ENCODE assay signal across 15 cellular contexts in the genomic region with DNA sequence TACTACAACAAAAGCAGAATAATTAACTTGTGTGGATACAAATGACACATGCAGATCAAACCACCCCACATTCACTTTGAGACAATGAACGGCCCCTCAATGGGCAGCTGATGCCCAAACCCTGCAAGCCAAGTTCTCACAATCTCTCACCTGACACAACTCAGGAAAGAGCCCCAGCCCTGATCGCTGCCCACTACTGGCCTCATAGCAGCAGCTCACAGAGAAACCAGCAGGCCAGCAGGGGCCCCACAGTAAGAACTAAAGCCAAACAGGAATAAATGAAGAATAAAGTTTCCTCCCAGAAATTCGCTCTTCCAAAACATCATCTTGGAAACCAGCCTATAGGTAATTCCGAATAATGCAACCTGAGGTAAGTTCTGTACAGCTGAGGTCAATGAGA. TPM values are rescaled to one million over a fixed set of nuclear protein-coding genes. Genes with fewer than 3 reads are reported as not detected.
DNase-seq lines count a peak whose midpoint lies in the region; ATAC-seq, FAIRE-seq and TF ChIP-seq lines count a peak whose summit lies in the region.
"Had no signal": no experiment of that assay in that cellular context is flagged by ENCODE, and none has a peak within 500 bp of the region (broad histone marks: within the 10 kb centered on the region; RNA-seq: fewer than 3 reads in every experiment).

No MANE protein-coding gene starts in this region.

- CTCF ChIA-PET in HepG2 (lab: Yijun Ruan, JAX; ENCODE audit: low intra/inter-chr PET ratio, low total read pairs): no interaction called here

- H2AFZ ChIP-seq in HepG2 (ENCODE audit: low read length): no peak overlapping the region

- intact Hi-C loops in HepG2 (cut with micrococcal nuclease; ENCODE audit: unreplicated experiment): no loop called here
- intact Hi-C loops in right lobe of liver (cut with DNase I): no loop called here
- intact Hi-C loops in mucosa of descending colon (cut with DNase I, micrococcal nuclease): no loop called here

- TF ChIP-seq EP300 in HepG2 (IDR thresholded peaks at IDR 0.05; ENCODE audit: low read depth in 2 of 2, low read length in 2 of 2) (no peak), HepG2 (CRISPR knock-in tag; IDR thresholded peaks at IDR 0.05; ENCODE audit: borderline replicate concordance) (no peak)

- TF ChIP-seq POLR2A in HepG2 (IDR thresholded peaks at IDR 0.05; ENCODE audit: insufficient read depth in 1 of 2, low read depth in 2 of 2, low read length in 2 of 2): no peak
- TF ChIP-seq POLR2A in right lobe of liver (IDR thresholded peaks at IDR 0.05): no peak

- no peaks in the 10 kb centered on the region for H3K9me3 ChIP-seq in HepG2 (ENCODE audit: low read length)
- no peaks in the 10 kb centered on the region for H3K9me3 ChIP-seq in right lobe of liver
- no peaks in the 10 kb centered on the region for H3K9me3 ChIP-seq in WERI-Rb-1 (ENCODE audit: severe bottlenecking)
- no peaks in the 10 kb centered on the region for H3K9me3 ChIP-seq in mucosa of descending colon
- H3K9me3 ChIP-seq: pancreas had no signal

- in situ Hi-C loops in HepG2 (cut with HindIII; ENCODE audit: extremely low pct_ligation_motif_present, low pct_unique_long_range_greater_than_20kb): no loop called here

- no peak for TF ChIP-seq RAD21 in HepG2 (CRISPR knock-in tag; IDR thresholded peaks at IDR 0.05)

- FAIRE-seq in HepG2 (lab: Jason Lieb, UNC): no peak
- FAIRE-seq: H54, pancreas had no signal

- 95% methylated on average over 4 of the region's 4 CpGs for WGBS in HepG2 (ENCODE audit: low lambda C conversion rate)
- 97% methylated on average over 2 of the region's 4 CpGs for whole genome bisulfite sequencing in right lobe of liver (ENCODE audit: insufficient coverage, low coverage, low lambda C conversion rate, missing lambda C conversion rate)

- POLR2A ChIA-PET in HepG2 (lab: Yijun Ruan, JAX): interaction anchor here (1.2 kb wide), 1 partner anchor 8 kb away, joined by 8 read pairs; a partner anchor contains a TSS

- H3K9ac ChIP-seq in HepG2 (ENCODE audit: insufficient read depth, low read depth, low read length): no peak overlapping the region

- TF ChIP-seq CTCF in HepG2 (CRISPR knock-in tag; IDR thresholded peaks at IDR 0.05) (no peak), right lobe of liver (IDR thresholded peaks at IDR 0.05) (no peak), WERI-Rb-1 (IDR thresholded peaks at IDR 0.05; ENCODE audit: low read depth, low read length) (peak; percentile 42), foreskin keratinocyte (conservative IDR thresholded peaks at IDR 0.05) (peak; percentile 20), mucosa of descending colon (IDR thresholded peaks at IDR 0.05) (no peak)

- H3K27me3 ChIP-seq in HepG2 (ENCODE audit: control insufficient read depth in 1 of 2, insufficient read depth in 2 of 2, low read length in 2 of 2): no peaks in the 10 kb centered on the region
- no peaks in the 10 kb centered on the region for H3K27me3 ChIP-seq in right lobe of liver
- H3K27me3 ChIP-seq in WERI-Rb-1 (ENCODE audit: insufficient read depth, low read depth, severe bottlenecking): no peaks in the 10 kb centered on the region
- no peaks in the 10 kb centered on the region for H3K27me3 ChIP-seq in foreskin keratinocyte
- H3K27me3 ChIP-seq: pancreas had no signal

- ATAC-seq in HepG2 (peak; percentile 89), right lobe of liver (no peak), foreskin keratinocyte (peak; percentile 36), mucosa of descending colon (no peak)
- ATAC-seq: pancreas had no signal

- no TSS peak for BruUV-seq in HepG2 (replicated peaks; lab: Mats Ljungman, UMichigan)

- H3K27ac ChIP-seq in HepG2 (ENCODE audit: extremely low read length, insufficient read depth, low read length) (no peak overlapping the region), right lobe of liver (no peak overlapping the region), WERI-Rb-1 (peak overlapping the region; percentile 52), foreskin keratinocyte (no peak overlapping the region)
- H3K27ac ChIP-seq: pancreas had no signal

- no peak overlapping the region for H3K4me2 ChIP-seq in HepG2 (ENCODE audit: low read depth, low read length)

- H3K36me3 ChIP-seq in HepG2 (replicated peaks in 1 of 2; ENCODE audit: control insufficient read depth in 1 of 2, insufficient read depth in 2 of 2, low read length in 2 of 2): peaks cover 26 to 69% of the 10 kb centered on the region in 2 experiments
- H3K36me3 ChIP-seq in right lobe of liver: peaks cover 0 to 76% (median 38%) of the 10 kb centered on the region in 4 donors
- H3K36me3 ChIP-seq in WERI-Rb-1: peaks cover 48% of the 10 kb centered on the region
- H3K36me3 ChIP-seq in mucosa of descending colon (ENCODE audit: low read depth): peaks cover 10% of the 10 kb centered on the region

- DNase-seq in HepG2 (ENCODE audit: low spot score) (no peak), right lobe of liver (no peak), WERI-Rb-1 (no peak), foreskin keratinocyte (no peak), mucosa of descending colon (no peak), mesenteric fat pad (ENCODE audit: low spot score) (no peak), NCI-H82 treated with DMSO at 0.1 percent for 48 hours (lab: John Stamatoyannopoulos, UW; ENCODE audit: unreplicated experiment) (no peak), H4 (ENCODE audit: low spot score) (no peak)
- DNase-seq: central memory CD4-positive, alpha-beta T cell; DND-41; NCI-H2081 treated with DMSO at 0.1 percent for 48 hours; pancreas; stimulated activated CD8-positive, alpha-beta memory T cell treated with anti-CD3 and anti-CD28 coated beads, Interleukin-4, amount 100 ng/mL, for 48 hours had no signal

- H3K4me1 ChIP-seq in HepG2 (ENCODE audit: insufficient read depth, low read length) (no peaks in the 10 kb centered on the region), right lobe of liver (peaks cover 0 to 2% (median 0%) of the 10 kb centered on the region in 4 donors), foreskin keratinocyte (no peaks in the 10 kb centered on the region), mucosa of descending colon (ENCODE audit: low read depth) (peaks cover 15% of the 10 kb centered on the region)
- H3K4me1 ChIP-seq: pancreas had no signal

- H3K4me3 ChIP-seq in HepG2 (replicated peaks in 1 of 3; ENCODE audit: insufficient read depth in 1 of 3, low read depth in 2 of 3, low read length in 3 of 3) (no peak overlapping the region), right lobe of liver (no peak overlapping the region), WERI-Rb-1 (ENCODE audit: low read depth, low read length) (no peak overlapping the region), mucosa of descending colon (no peak overlapping the region)
- H3K4me3 ChIP-seq: lung, pancreas had no signal

- no peaks in the 10 kb centered on the region for H4K20me1 ChIP-seq in HepG2 (ENCODE audit: insufficient read depth, low read length)

- no peaks in the 10 kb centered on the region for H3K79me2 ChIP-seq in HepG2 (ENCODE audit: insufficient read depth, low read length)

TF ChIP-seq in HepG2, 621 proteins besides CTCF, POLR2A, EP300 and RAD21 (continues in another document):
- TF ChIP-seq HMG20A (CRISPR knock-in tag; IDR thresholded peaks at IDR 0.05; ENCODE audit: borderline replicate concordance) (no peak), ZNF670 (CRISPR knock-in tag; IDR thresholded peaks at IDR 0.05; ENCODE audit: borderline replicate concordance) (no peak), TBX2 (CRISPR knock-in tag; IDR thresholded peaks at IDR 0.05; ENCODE audit: borderline replicate concordance) (no peak), NCOA5 (CRISPR knock-in tag; IDR thresholded peaks at IDR 0.05) (no peak), ZNF709 (CRISPR knock-in tag; IDR thresholded peaks at IDR 0.05) (no peak), ZNF256 (CRISPR knock-in tag; conservative IDR thresholded peaks at IDR 0.05) (no peak)
- TF ChIP-seq, protein P1, sequence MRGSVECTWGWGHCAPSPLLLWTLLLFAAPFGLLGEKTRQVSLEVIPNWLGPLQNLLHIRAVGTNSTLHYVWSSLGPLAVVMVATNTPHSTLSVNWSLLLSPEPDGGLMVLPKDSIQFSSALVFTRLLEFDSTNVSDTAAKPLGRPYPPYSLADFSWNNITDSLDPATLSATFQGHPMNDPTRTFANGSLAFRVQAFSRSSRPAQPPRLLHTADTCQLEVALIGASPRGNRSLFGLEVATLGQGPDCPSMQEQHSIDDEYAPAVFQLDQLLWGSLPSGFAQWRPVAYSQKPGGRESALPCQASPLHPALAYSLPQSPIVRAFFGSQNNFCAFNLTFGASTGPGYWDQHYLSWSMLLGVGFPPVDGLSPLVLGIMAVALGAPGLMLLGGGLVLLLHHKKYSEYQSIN (CRISPR knock-in tag; IDR thresholded peaks at IDR 0.05; ENCODE audit: borderline replicate concordance): no peak

RNA-seq across cellular contexts. Expression of a gene that starts 7.7 kb away (rescaled TPM):
- total RNA-seq in HepG2 (2016; rRNA removed; fragmentation: Illumina TruSeq; extraction: Trizol) (28.8 and 30.1 TPM in 2 replicates), right lobe of liver (10 to 100 TPM; 23.3 to 42.4 (median 26.5) TPM), foreskin keratinocyte (11.8 and 12.9 TPM in 2 replicates), mucosa of descending colon (10 to 100 TPM; 28.1 to 54.4 (median 37.6) TPM), mesenteric fat pad (50.4 TPM)
- 18.8 and 20.7 TPM in 2 replicates for total RNA-seq in HepG2 (2016; cell fraction: cytosol; rRNA removed; fragmentation: Illumina TruSeq; extraction: Trizol; ENCODE audit: low read depth)
- 24.2 and 33.8 TPM in 2 replicates for total RNA-seq in HepG2 (2016; cell fraction: insoluble cytoplasmic fraction; rRNA removed; fragmentation: Illumina TruSeq; extraction: Trizol)
- 35.6 and 35.7 TPM in 2 replicates for total RNA-seq in HepG2 (2016; cell fraction: membrane; rRNA removed; fragmentation: Illumina TruSeq; extraction: Trizol)
- 28.0 and 29.0 TPM in 2 replicates for total RNA-seq in HepG2 (2016; cell fraction: nucleus; rRNA removed; fragmentation: Illumina TruSeq; extraction: Trizol)
- polyA plus RNA-seq in HepG2 (2011; rRNA removed) (45.6 and 49.0 TPM in 2 replicates), foreskin keratinocyte (8.8 and 10.4 TPM in 2 replicates)
- polyA plus RNA-seq in HepG2 (2011; cell fraction: cytosol; rRNA removed): 19.8 and 29.5 TPM in 2 replicates
- 68.8 and 72.6 TPM in 2 replicates for polyA plus RNA-seq in HepG2 (2011; cell fraction: nucleus; rRNA removed)
- polyA plus RNA-seq in HepG2 (2012): 28.1 and 33.7 TPM in 2 replicates
- polyA plus RNA-seq in HepG2 (2016; cell fraction: cytosol; fragmentation: Illumina TruSeq; extraction: Trizol; ENCODE audit: low read depth): 22.4 and 30.5 TPM in 2 replicates
- 30.0 and 31.0 TPM in 2 replicates for polyA plus RNA-seq in HepG2 (2016; cell fraction: insoluble cytoplasmic fraction; fragmentation: Illumina TruSeq; extraction: Trizol; ENCODE audit: low read depth)
- 35.3 and 37.7 TPM in 2 replicates for polyA plus RNA-seq in HepG2 (2016; cell fraction: membrane; fragmentation: Illumina TruSeq; extraction: Trizol; ENCODE audit: low read depth)
- polyA plus RNA-seq in HepG2 (2016; cell fraction: nucleus; fragmentation: Illumina TruSeq; extraction: Trizol; ENCODE audit: insufficient read depth, low read depth): 58.4 and 63.0 TPM in 2 replicates
- 19.4 and 24.5 TPM in 2 replicates for polyA minus RNA-seq in HepG2 (2011; rRNA and poly(A)+ RNA removed; ENCODE audit: low replicate concordance)
- 15.7 and 17.4 TPM in 2 replicates for polyA minus RNA-seq in HepG2 (2011; cell fraction: cytosol; rRNA and poly(A)+ RNA removed)
- 43.4 and 69.0 TPM in 2 replicates for polyA minus RNA-seq in HepG2 (2011; cell fraction: nucleus; rRNA and poly(A)+ RNA removed)
- total RNA-seq in H4 (2014; rRNA removed; shearing (Covaris generic)): 13.7 and 17.1 TPM in 2 replicates

Comparison
In these comparisons a context has a peak if more than half of its experiments do, and no peak if none do; other contexts are left out.
1. ATAC-seq: peak in HepG2 (single experiment) and foreskin keratinocyte (single experiment); none in right lobe of liver (0 of 4) and mucosa of descending colon (single experiment).
2. CTCF ChIP-seq: peak in WERI-Rb-1 (single experiment) and foreskin keratinocyte (single experiment); none in HepG2 (single experiment), right lobe of liver (0 of 4) and mucosa of descending colon (single experiment).